25 cellular contexts compared by ENCODE assay signal in genomic region chr1:62057230-62057629, GRCh38.
"Had no signal": no experiment of that assay in that cellular context is flagged by ENCODE, and none has a peak within 500 bp of the region (broad histone marks: within the 10 kb centered on the region; RNA-seq: fewer than 3 reads in every experiment).

No MANE protein-coding gene starts in this region.

- H3K36me3 ChIP-seq: SJCRH30 had no signal

- H3K27me3 ChIP-seq: Peyer's patch, SJCRH30 had no signal

- H3K4me2 ChIP-seq: KMS-11, SK-N-SH had no signal

- H3K9me3 ChIP-seq: Peyer's patch, SJCRH30, SK-N-SH had no signal

- H3K27ac Mint-ChIP-seq: activated CD4-positive, alpha-beta T cell treated with anti-CD3 and anti-CD28 coated beads for 36 hours; activated CD8-positive, alpha-beta T cell treated with anti-CD3 and anti-CD28 coated beads for 36 hours; activated naive CD4-positive, alpha-beta T cell treated with anti-CD3 and anti-CD28 coated beads, Interleukin-2, amount 50 U/mL, for 24 hours had no signal

- H3K4me3 Mint-ChIP-seq: activated CD4-positive, alpha-beta T cell treated with anti-CD3 and anti-CD28 coated beads for 36 hours; activated CD8-positive, alpha-beta T cell treated with anti-CD3 and anti-CD28 coated beads for 36 hours; activated naive CD4-positive, alpha-beta T cell treated with anti-CD3 and anti-CD28 coated beads, Interleukin-2, amount 50 U/mL, for 24 hours had no signal

- DNase-seq: activated CD4-positive, alpha-beta T cell treated with anti-CD3 and anti-CD28 coated beads for 36 hours; activated CD8-positive, alpha-beta memory T cell treated with anti-CD3 and anti-CD28 coated beads, Interleukin-2, amount 50 U/mL, for 4 hours; activated CD8-positive, alpha-beta T cell treated with anti-CD3 and anti-CD28 coated beads for 36 hours; activated effector memory CD4-positive, alpha-beta T cell treated with Interleukin-2 at 50 U/mL for 16 hours; activated naive CD4-positive, alpha-beta T cell; aorta; cerebellar nuclear complex; MV-4-11; NCI-H1092 treated with DMSO at 0.1 percent for 48 hours; NCI-H1417 treated with DMSO at 0.1 percent for 48 hours; NCI-H2029; NCI-H2107; NCI-H2171 treated with DMSO at 0.1 percent for 48 hours; NCI-H345; NCI-H510A; NCI-H526 treated with DMSO at 0.1 percent for 48 hours; Peyer's patch; Right ventricle myocardium superior; SK-N-SH; T-helper 1 cell had no signal

- H3K4me3 ChIP-seq: Peyer's patch, SJCRH30 had no signal

- ATAC-seq: activated CD4-positive, alpha-beta T cell treated with anti-CD3 and anti-CD28 coated beads for 36 hours; activated CD8-positive, alpha-beta T cell treated with anti-CD3 and anti-CD28 coated beads for 36 hours had no signal

- H3K4me1 ChIP-seq: Peyer's patch had no signal

- H3K4me1 Mint-ChIP-seq: activated CD4-positive, alpha-beta T cell treated with anti-CD3 and anti-CD28 coated beads for 36 hours; activated naive CD4-positive, alpha-beta T cell treated with anti-CD3 and anti-CD28 coated beads, Interleukin-2, amount 50 U/mL, for 24 hours had no signal

- H3K9ac ChIP-seq: KMS-11, SK-N-SH had no signal

- H3K9me3 Mint-ChIP-seq: activated CD8-positive, alpha-beta T cell treated with anti-CD3 and anti-CD28 coated beads for 36 hours; activated naive CD4-positive, alpha-beta T cell treated with anti-CD3 and anti-CD28 coated beads, Interleukin-2, amount 50 U/mL, for 24 hours had no signal

- H3K27me3 Mint-ChIP-seq: activated CD4-positive, alpha-beta T cell treated with anti-CD3 and anti-CD28 coated beads for 36 hours; activated CD8-positive, alpha-beta T cell treated with anti-CD3 and anti-CD28 coated beads for 36 hours; activated naive CD4-positive, alpha-beta T cell treated with anti-CD3 and anti-CD28 coated beads, Interleukin-2, amount 50 U/mL, for 24 hours had no signal

- H3K27ac ChIP-seq: KMS-11, Peyer's patch, RWPE1, SJCRH30, VCaP had no signal
